Comparison of ENCODE assay signal across 25 cellular contexts in the genomic region with DNA sequence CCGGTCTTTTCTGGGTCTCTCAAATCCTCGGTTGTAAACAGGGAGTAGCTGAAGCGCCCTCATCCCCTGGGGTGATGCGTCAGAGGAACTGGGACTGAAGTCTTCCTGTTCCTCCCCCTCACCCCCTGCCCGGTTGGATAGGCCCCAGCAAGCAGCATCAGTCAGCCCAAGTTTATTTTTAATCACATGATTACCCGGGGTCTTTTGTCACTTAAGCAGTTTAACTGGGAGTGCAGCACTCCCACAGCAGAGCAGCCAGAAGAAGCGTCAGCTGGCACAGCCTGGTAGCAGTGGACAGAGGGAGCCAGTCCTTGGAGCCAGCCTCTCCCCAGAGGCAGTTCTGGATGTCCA.
A peak's percentile ranks its signal among the peaks of the same experiment; 100 is the strongest.
DNase-seq lines count a peak whose midpoint lies in the region; ATAC-seq lines count a peak whose summit lies in the region.
"Had no signal": no experiment of that assay in that cellular context is flagged by ENCODE, and none has a peak within 500 bp of the region (broad histone marks: within the 10 kb centered on the region; RNA-seq: fewer than 3 reads in every experiment).

No MANE protein-coding gene starts in this region.

- intact Hi-C loops in left ventricle myocardium superior (cut with micrococcal nuclease) (no loop called here), Right ventricle myocardium inferior (cut with DNase I) (no loop called here), posterior vena cava (cut with DNase I) (no loop called here)

- no peaks in the 10 kb centered on the region for H3K9me3 ChIP-seq in Karpas-422 (ENCODE audit: low read length)
- H3K9me3 ChIP-seq: BE2C had no signal

- no peaks in the 10 kb centered on the region for H3K79me2 ChIP-seq in Karpas-422 (ENCODE audit: low read length)

- no peak overlapping the region for H3K4me3 ChIP-seq in Karpas-422 (ENCODE audit: low read length)
- H3K4me3 ChIP-seq: GM12878 had no signal

- ATAC-seq in left ventricle myocardium superior (no peak), Right ventricle myocardium inferior (no peak), GM19463 (IDR thresholded peaks at IDR 0.05; ENCODE audit: unreplicated experiment) (no peak), GM19452 (IDR thresholded peaks at IDR 0.05; ENCODE audit: unreplicated experiment) (no peak)
- ATAC-seq: GM12878, HCT116 had no signal

- no peak overlapping the region for H3K27ac ChIP-seq in Karpas-422 (ENCODE audit: low read length)
- H3K27ac ChIP-seq: HL-60, KMS-11 had no signal

- no peak overlapping the region for H3K9ac ChIP-seq in Karpas-422 (ENCODE audit: low read length)
- H3K9ac ChIP-seq: KMS-11 had no signal

- H3K27me3 ChIP-seq in Karpas-422 (ENCODE audit: low read length): no peaks in the 10 kb centered on the region
- H3K27me3 ChIP-seq: BE2C had no signal

- no peaks in the 10 kb centered on the region for H3K4me1 ChIP-seq in Karpas-422 (ENCODE audit: low read length)

- H4K20me1 ChIP-seq in Karpas-422 (ENCODE audit: insufficient read depth, low read depth, low read length): no peaks in the 10 kb centered on the region

- no peaks in the 10 kb centered on the region for H3K36me3 ChIP-seq in Karpas-422 (ENCODE audit: insufficient read depth, low read length)
- H3K36me3 ChIP-seq: BE2C had no signal

- no peak overlapping the region for H2AFZ ChIP-seq in Karpas-422 (ENCODE audit: low read length)

- DNase-seq in left ventricle myocardium superior: peak; percentile 3
- no peak for DNase-seq in Right ventricle myocardium inferior (ENCODE audit: missing footprints)
- peak; percentile 39 for DNase-seq in kidney glomerular epithelial cell (lab: John Stamatoyannopoulos, UW)
- DNase-seq in posterior vena cava (ENCODE audit: low spot score): peak; percentile 26
- DNase-seq in Karpas-422: no peak
- DNase-seq in NK-92 (lab: John Stamatoyannopoulos, UW; ENCODE audit: unreplicated experiment): no peak
- DNase-seq: 8988T; ACHN; BE2C; CD4-positive, alpha-beta T cell; DMS53; GDM1; NCI-H1048; NCI-H1417 treated with DMSO at 0.1 percent for 48 hours; NCI-H187 treated with DMSO at 0.1 percent for 48 hours; NCI-H2171 treated with DMSO at 0.1 percent for 48 hours; NCI-H524; NCI-H774; SHP77 had no signal

- H3K9me2 ChIP-seq in Karpas-422 (replicated peaks; ENCODE audit: insufficient read depth, low read length): no peaks in the 10 kb centered on the region

- H3K4me2 ChIP-seq in Karpas-422 (ENCODE audit: low read depth, low read length, poor library complexity, severe bottlenecking): no peak overlapping the region
- H3K4me2 ChIP-seq: KMS-11 had no signal

Comparison
In these comparisons a context has a peak if more than half of its experiments do, and no peak if none do; other contexts are left out.
1. DNase-seq: peak in left ventricle myocardium superior (single experiment), kidney glomerular epithelial cell (single experiment) and posterior vena cava (single experiment); none in Right ventricle myocardium inferior (single experiment), Karpas-422 (single experiment) and NK-92 (single experiment).